17 cellular contexts compared by ENCODE assay signal in the genomic region with DNA sequence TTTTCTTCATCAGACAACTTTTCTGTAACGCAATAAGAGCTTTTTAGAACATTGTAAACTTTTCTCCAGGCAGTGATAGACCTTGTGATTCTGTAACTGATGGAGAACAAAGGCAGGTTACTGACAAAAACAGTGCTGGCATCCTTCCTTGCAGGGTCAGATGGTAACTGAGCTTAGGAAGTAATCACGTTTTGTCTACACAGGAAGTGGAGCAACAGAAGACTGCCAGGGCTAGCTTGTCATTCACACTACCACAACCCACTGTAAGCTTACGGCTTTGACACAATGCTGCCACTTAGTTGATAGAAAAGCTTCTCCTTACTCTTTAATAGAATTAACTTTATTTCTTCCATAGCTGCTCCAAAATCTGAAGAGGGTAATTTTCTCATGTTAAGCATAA. TPM values are rescaled to one million over a fixed set of nuclear protein-coding genes. Genes with fewer than 3 reads are reported as not detected.
DNase-seq lines count a peak whose midpoint lies in the region; ATAC-seq, FAIRE-seq and TF ChIP-seq lines count a peak whose summit lies in the region.
"Had no signal": no experiment of that assay in that cellular context is flagged by ENCODE, and none has a peak within 500 bp of the region (broad histone marks: within the 10 kb centered on the region; RNA-seq: fewer than 3 reads in every experiment).

No MANE protein-coding gene starts in this region.

- POLR2A ChIA-PET in OCI-LY7 (lab: Charles Lee) = no interaction called here

- H3K27me3 ChIP-seq in osteoblast (ENCODE audit: insufficient read depth, low read length) = no peaks in the 10 kb centered on the region
- H3K27me3 ChIP-seq: pancreas had no signal

- H4K20me1 ChIP-seq in OCI-LY7 (ENCODE audit: insufficient read depth, low read length) (no peaks in the 10 kb centered on the region), osteoblast (ENCODE audit: insufficient read depth, low read length) (no peaks in the 10 kb centered on the region)

- no peaks in the 10 kb centered on the region for H3K36me3 Mint-ChIP-seq in endothelial cell (ENCODE audit: low read depth, unreplicated experiment)

- intact Hi-C loops in OCI-LY7 (cut with micrococcal nuclease; ENCODE audit: unreplicated experiment) = no loop called here

- H3K9me3 ChIP-seq in OCI-LY7 (ENCODE audit: low read length) (no peaks in the 10 kb centered on the region), osteoblast (ENCODE audit: low read depth, low read length) (no peaks in the 10 kb centered on the region)

- H3K9me2 ChIP-seq in OCI-LY7 (ENCODE audit: insufficient read depth, low read length) = no peaks in the 10 kb centered on the region

- no peaks in the 10 kb centered on the region for H3K9me3 Mint-ChIP-seq in endothelial cell (ENCODE audit: unreplicated experiment)

- CTCF ChIA-PET in OCI-LY7 (lab: Charles Lee; ENCODE audit: unreplicated experiment) = no interaction called here

- H3K4me2 ChIP-seq in OCI-LY7 (ENCODE audit: low read length) (no peak overlapping the region), osteoblast (ENCODE audit: insufficient read depth, low read length) (no peak overlapping the region)
- H3K4me2 ChIP-seq: smooth muscle cell had no signal

- TF ChIP-seq POLR2A in H54 (IDR thresholded peaks at IDR 0.05; ENCODE audit: low read depth, low read length) = no peak

- DNase-seq in Jurkat, Clone E6-1 (ENCODE audit: low read depth, low spot score) = peak; percentile 39
- DNase-seq in OCI-LY7 (ENCODE audit: low spot score) (no peak), endothelial cell (ENCODE audit: low spot score) (peak; percentile 5), osteoblast (ENCODE audit: insufficient read length, low spot score, missing footprints) (no peak), cerebellar nuclear complex (lab: John Stamatoyannopoulos, UW) (no peak), H54 (ENCODE audit: insufficient read length, low spot score) (no peak)
- DNase-seq: activated effector memory CD4-positive, alpha-beta T cell treated with anti-CD3 and anti-CD28 coated beads, Interleukin-2, amount 50 U/mL, for 16 hours; aorta; NCI-H1048; NCI-H2107; NCI-H774; pancreas; T-helper 17 cell had no signal

- no peak for ATAC-seq in GM18520 (IDR thresholded peaks at IDR 0.05; ENCODE audit: unreplicated experiment)
- ATAC-seq: HCT116, left lobe of liver, pancreas, T-helper 17 cell had no signal

- H3K27ac ChIP-seq in OCI-LY7 (ENCODE audit: low read depth, low read length, poor library complexity, severe bottlenecking) = no peak overlapping the region
- no peak overlapping the region for H3K27ac ChIP-seq in osteoblast (ENCODE audit: low read depth, low read length)
- H3K27ac ChIP-seq: pancreas had no signal

- peak overlapping the region; percentile 81 for H3K27ac Mint-ChIP-seq in endothelial cell (ENCODE audit: unreplicated experiment)
- H3K27ac Mint-ChIP-seq: T-helper 17 cell had no signal

- no peak for FAIRE-seq in H54 (lab: Jason Lieb, UNC)
- FAIRE-seq: pancreas had no signal

- TF ChIP-seq CTCF in OCI-LY7 (conservative IDR thresholded peaks at IDR 0.05; ENCODE audit: low read length) = no peak
- no peak for TF ChIP-seq CTCF in endothelial cell (IDR thresholded peaks at IDR 0.05; ENCODE audit: unreplicated experiment)
- TF ChIP-seq CTCF in osteoblast (IDR thresholded peaks at IDR 0.05; ENCODE audit: extremely low read depth, low read depth, low read length) = no peak

- BruUV-seq in OCI-LY7 (replicated peaks; lab: Mats Ljungman, UMichigan) = no TSS peak

- peaks cover 18% of the 10 kb centered on the region for H3K4me1 Mint-ChIP-seq in endothelial cell (ENCODE audit: unreplicated experiment)
- H3K4me1 Mint-ChIP-seq: T-helper 17 cell had no signal

- no peaks in the 10 kb centered on the region for H3K4me1 ChIP-seq in OCI-LY7 (ENCODE audit: insufficient read depth, low read length, poor library complexity, severe bottlenecking)
- no peaks in the 10 kb centered on the region for H3K4me1 ChIP-seq in osteoblast (ENCODE audit: insufficient read depth, low read length)
- H3K4me1 ChIP-seq: pancreas had no signal

- no peaks in the 10 kb centered on the region for H3K27me3 Mint-ChIP-seq in endothelial cell (ENCODE audit: unreplicated experiment)
- H3K27me3 Mint-ChIP-seq: T-helper 17 cell had no signal

- H3K4me3 ChIP-seq in Jurkat, Clone E6-1 (ENCODE audit: low read length) = no peak overlapping the region
- H3K4me3 ChIP-seq in OCI-LY7 (ENCODE audit: low read depth, low read length, poor library complexity, severe bottlenecking) (no peak overlapping the region), osteoblast (ENCODE audit: insufficient read depth, low read length) (no peak overlapping the region)
- H3K4me3 ChIP-seq: pancreas, smooth muscle cell had no signal

- no peak overlapping the region for H3K4me3 Mint-ChIP-seq in endothelial cell (ENCODE audit: unreplicated experiment)
- H3K4me3 Mint-ChIP-seq: T-helper 17 cell had no signal

- H2AFZ ChIP-seq in OCI-LY7 (ENCODE audit: low read length) (peak overlapping the region; percentile 25; the same call in 1 of the 2 replicates), osteoblast (ENCODE audit: low read length) (peak overlapping the region; percentile 40)

- H3K79me2 ChIP-seq in OCI-LY7 (ENCODE audit: insufficient read depth, low read depth, low read length) = no peaks in the 10 kb centered on the region
- no peaks in the 10 kb centered on the region for H3K79me2 ChIP-seq in osteoblast (ENCODE audit: insufficient read depth, low read length)

- H3K36me3 ChIP-seq in OCI-LY7 (ENCODE audit: insufficient read depth, low read length) = no peaks in the 10 kb centered on the region
- no peaks in the 10 kb centered on the region for H3K36me3 ChIP-seq in osteoblast (ENCODE audit: insufficient read depth, low read length)
- H3K36me3 ChIP-seq: pancreas had no signal

RNA-seq across cellular contexts. Expression of a gene that starts 46.8 kb away (rescaled TPM):
- not detected for polyA plus RNA-seq in Jurkat, Clone E6-1 (2012; ENCODE audit: insufficient read depth, insufficient read length)
- total RNA-seq in OCI-LY7 (2014; rRNA removed; shearing (Covaris generic)) = not detected in 2 replicates
- total RNA-seq in OCI-LY7 (2022) (not detected in 2 replicates), endothelial cell (ENCODE audit: unreplicated experiment) (106 TPM), osteoblast (16.6 and 33.0 TPM in 2 replicates)

Comparison
In these comparisons a context has a peak if more than half of its experiments do, and no peak if none do; other contexts are left out.
1. DNase-seq: peak in Jurkat, Clone E6-1 (single experiment) and endothelial cell (single experiment); none in OCI-LY7 (single experiment), osteoblast (single experiment), cerebellar nuclear complex (0 of 2) and H54 (single experiment).
2. RNA of a gene that starts 46.8 kb away (total RNA-seq): 106 TPM in endothelial cell (single experiment) and 16.6 to 33.0 TPM in osteoblast; not detected in OCI-LY7; every median in the first group is over 10 times any median in the second.